ENCODE assay signal across 18 cellular contexts in the genomic region with DNA sequence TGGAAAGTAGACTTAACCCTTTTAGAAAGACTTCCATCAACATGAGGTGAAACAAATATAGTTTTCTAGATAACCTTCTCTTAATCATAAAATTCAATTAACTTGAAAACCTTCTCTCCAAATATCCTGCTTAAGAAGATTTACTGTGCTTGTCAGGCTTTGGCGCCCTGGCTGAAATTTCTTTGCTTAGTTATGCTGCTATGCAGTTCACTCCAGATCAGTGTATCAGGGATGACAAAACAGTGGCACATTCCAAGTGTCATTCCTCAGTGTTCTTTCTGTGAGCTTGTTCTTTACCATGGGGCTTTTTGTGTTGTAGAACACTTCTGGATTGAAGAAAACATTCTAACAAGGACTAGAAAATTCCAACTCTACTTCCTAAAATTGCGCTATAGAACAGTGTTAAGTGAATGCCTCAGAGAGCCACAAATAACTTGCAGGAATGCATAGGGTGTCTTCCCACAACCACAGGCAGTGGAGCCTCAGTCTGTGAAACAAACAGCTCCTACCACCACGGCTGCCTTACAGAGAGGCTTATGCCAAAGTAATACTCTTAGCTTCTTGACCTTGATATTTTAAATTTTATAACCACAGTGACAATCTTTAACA.
DNase-seq lines count a peak whose midpoint lies in the region; ATAC-seq and TF ChIP-seq lines count a peak whose summit lies in the region.
"Had no signal": no experiment of that assay in that cellular context is flagged by ENCODE, and none has a peak within 500 bp of the region (broad histone marks: within the 10 kb centered on the region; RNA-seq: fewer than 3 reads in every experiment).

No MANE protein-coding gene starts in this region.

- H3K9me3 Mint-ChIP-seq in activated CD8-positive, alpha-beta T cell treated with anti-CD3 and anti-CD28 coated beads for 36 hours: no peaks in the 10 kb centered on the region

- intact Hi-C loops in activated CD8-positive, alpha-beta T cell treated with anti-CD3 and anti-CD28 coated beads for 36 hours (cut with micrococcal nuclease): no loop called here

- H3K4me1 Mint-ChIP-seq in activated CD8-positive, alpha-beta T cell treated with anti-CD3 and anti-CD28 coated beads for 36 hours (ENCODE audit: low read depth): peaks cover 35% of the 10 kb centered on the region

- peak; percentile 30 for DNase-seq in D341Med (ENCODE audit: low spot score)
- peak; percentile 18 for DNase-seq in LHCN-M2 (ENCODE audit: low read depth)
- DNase-seq in astrocyte of the spinal cord (ENCODE audit: low read depth, low spot score): peak; percentile 62
- DNase-seq in myocyte (ENCODE audit: low read depth): peak; percentile 67
- DNase-seq in activated CD8-positive, alpha-beta T cell treated with anti-CD3 and anti-CD28 coated beads for 36 hours: no peak
- DNase-seq in G401 (ENCODE audit: low spot score): no peak
- DNase-seq: ACHN, anterior cingulate cortex, dorsolateral prefrontal cortex, GDM1, hypothalamus, Karpas-422, left colon, NCI-H1694, NCI-H446 had no signal

- no peak for TF ChIP-seq CTCF in astrocyte of the spinal cord (IDR thresholded peaks at IDR 0.05; ENCODE audit: low read depth, low read length)
- no peak for TF ChIP-seq CTCF in activated CD8-positive, alpha-beta T cell treated with anti-CD3 and anti-CD28 coated beads for 36 hours (IDR thresholded peaks at IDR 0.05)

- no peaks in the 10 kb centered on the region for H3K27me3 Mint-ChIP-seq in activated CD8-positive, alpha-beta T cell treated with anti-CD3 and anti-CD28 coated beads for 36 hours

- no peak overlapping the region for H3K27ac Mint-ChIP-seq in activated CD8-positive, alpha-beta T cell treated with anti-CD3 and anti-CD28 coated beads for 36 hours

- no peak overlapping the region for H3K4me3 ChIP-seq in astrocyte of the spinal cord (ENCODE audit: low read depth, low read length)
- H3K4me3 ChIP-seq: dorsolateral prefrontal cortex, prostate gland had no signal

- CTCF ChIA-PET in activated CD8-positive, alpha-beta T cell treated with anti-CD3 and anti-CD28 coated beads for 36 hours (lab: Charles Lee): interaction anchor here (0.6 kb wide), 1 partner anchor 273 kb away, joined by 3 read pairs; no protein-coding TSS in a partner anchor

- in situ Hi-C loops in astrocyte of the spinal cord (cut with HindIII; ENCODE audit: low sequenced_read_pairs): no loop called here
- in situ Hi-C loops in G401 (cut with HindIII; ENCODE audit: low sequenced_read_pairs): no loop called here

- POLR2A ChIA-PET in activated CD8-positive, alpha-beta T cell treated with anti-CD3 and anti-CD28 coated beads for 36 hours (lab: Charles Lee): no interaction called here

- H3K36me3 Mint-ChIP-seq in activated CD8-positive, alpha-beta T cell treated with anti-CD3 and anti-CD28 coated beads for 36 hours (ENCODE audit: low read depth): peaks cover 3% of the 10 kb centered on the region

- no peak for ATAC-seq in activated CD8-positive, alpha-beta T cell treated with anti-CD3 and anti-CD28 coated beads for 36 hours
- ATAC-seq in HG02870 (IDR thresholded peaks at IDR 0.05; ENCODE audit: unreplicated experiment) (no peak), HG02981 (IDR thresholded peaks at IDR 0.05; ENCODE audit: unreplicated experiment) (no peak)
- ATAC-seq: left colon had no signal

- H3K4me3 Mint-ChIP-seq in activated CD8-positive, alpha-beta T cell treated with anti-CD3 and anti-CD28 coated beads for 36 hours: no peak overlapping the region

Comparison
In these comparisons a context has a peak if more than half of its experiments do, and no peak if none do; other contexts are left out.
1. DNase-seq: peak in D341Med (single experiment), LHCN-M2 (single experiment), astrocyte of the spinal cord (single experiment) and myocyte (single experiment); none in activated CD8-positive, alpha-beta T cell treated with anti-CD3 and anti-CD28 coated beads for 36 hours (single experiment) and G401 (single experiment).